In the genomic region with DNA sequence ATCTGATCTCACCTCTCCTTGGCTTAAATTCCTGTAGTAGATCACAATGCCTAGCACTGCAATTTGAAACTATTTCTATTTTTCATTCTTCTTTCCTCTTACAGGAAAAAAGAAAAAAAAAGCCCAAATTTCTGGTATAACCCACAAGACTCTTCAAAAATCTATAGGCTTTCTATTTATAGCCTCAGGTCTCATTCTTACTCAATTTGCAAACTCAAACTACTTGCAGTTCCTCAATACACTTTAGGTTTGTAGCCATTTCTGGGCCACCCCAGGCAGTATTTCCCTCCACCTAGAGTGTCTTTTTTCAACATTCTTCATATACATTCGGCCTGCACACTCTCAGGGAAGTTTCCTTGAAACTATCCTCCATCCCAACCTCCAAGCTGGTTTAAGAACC, we compare ENCODE assay signal across 15 cellular contexts.
DNase-seq lines count a peak whose midpoint lies in the region; ATAC-seq, FAIRE-seq and TF ChIP-seq lines count a peak whose summit lies in the region.
"Had no signal": no experiment of that assay in that cellular context is flagged by ENCODE, and none has a peak within 500 bp of the region (broad histone marks: within the 10 kb centered on the region; RNA-seq: fewer than 3 reads in every experiment).

No MANE protein-coding gene starts in this region.

- H3K36me3 Mint-ChIP-seq in nephron progenitor cell (ENCODE audit: low read depth) = no peaks in the 10 kb centered on the region
- H3K36me3 Mint-ChIP-seq: activated naive CD4-positive, alpha-beta T cell treated with anti-CD3 and anti-CD28 coated beads, Interleukin-2, amount 50 U/mL, for 24 hours had no signal

- peak; percentile 7 for DNase-seq in KG1 (lab: John Stamatoyannopoulos, UW)
- DNase-seq in RCC 7860 (ENCODE audit: low spot score) = no peak
- DNase-seq in nephron progenitor cell = no peak
- no peak for DNase-seq in RPMI8226
- no peak for DNase-seq in left cardiac atrium
- DNase-seq: activated CD4-positive, CD25-positive, alpha-beta regulatory T cell treated with anti-CD3 and anti-CD28 coated beads, Interleukin-2, amount 50 U/mL, for 72 hours; AML-193; GDM1; glutamatergic neuron; NCI-H1436 treated with DMSO at 0.1 percent for 48 hours; uterus had no signal

- H3K9me3 Mint-ChIP-seq in nephron progenitor cell = no peaks in the 10 kb centered on the region
- H3K9me3 Mint-ChIP-seq: activated naive CD4-positive, alpha-beta T cell treated with anti-CD3 and anti-CD28 coated beads, Interleukin-2, amount 50 U/mL, for 24 hours had no signal

- peaks cover 2% of the 10 kb centered on the region for H3K27me3 Mint-ChIP-seq in nephron progenitor cell (ENCODE audit: low read depth, poor library complexity)
- H3K27me3 Mint-ChIP-seq: activated naive CD4-positive, alpha-beta T cell treated with anti-CD3 and anti-CD28 coated beads, Interleukin-2, amount 50 U/mL, for 24 hours had no signal

- no peak overlapping the region for H3K27ac Mint-ChIP-seq in nephron progenitor cell
- H3K27ac Mint-ChIP-seq: activated naive CD4-positive, alpha-beta T cell treated with anti-CD3 and anti-CD28 coated beads, Interleukin-2, amount 50 U/mL, for 24 hours had no signal

- no peak overlapping the region for H3K4me3 Mint-ChIP-seq in nephron progenitor cell
- H3K4me3 Mint-ChIP-seq: activated naive CD4-positive, alpha-beta T cell treated with anti-CD3 and anti-CD28 coated beads, Interleukin-2, amount 50 U/mL, for 24 hours had no signal

- FAIRE-seq in RCC 7860 (lab: Jason Lieb, UNC) = no peak

- ATAC-seq in GM18498 (IDR thresholded peaks at IDR 0.05; ENCODE audit: unreplicated experiment) (peak; percentile 93), GM19468 (IDR thresholded peaks at IDR 0.05; ENCODE audit: extremely low read depth, unreplicated experiment) (peak; percentile 88), HG02973 (IDR thresholded peaks at IDR 0.05; ENCODE audit: unreplicated experiment) (peak; percentile 93), left cardiac atrium (no peak)

- intact Hi-C loops in left cardiac atrium (cut with DNase I) = no loop called here

- H3K4me1 Mint-ChIP-seq in nephron progenitor cell = no peaks in the 10 kb centered on the region

- no peak for TF ChIP-seq CTCF in nephron progenitor cell (IDR thresholded peaks at IDR 0.05)

Comparison
In these comparisons a context has a peak if more than half of its experiments do, and no peak if none do; other contexts are left out.
1. ATAC-seq: peak in GM18498 (single experiment), GM19468 (single experiment) and HG02973 (single experiment); none in left cardiac atrium (0 of 2).